ENCODE assay signal across 16 cellular contexts in genomic region chr6:130447374-130447773, GRCh38.
"Had no signal": no experiment of that assay in that cellular context is flagged by ENCODE, and none has a peak within 500 bp of the region (broad histone marks: within the 10 kb centered on the region; RNA-seq: fewer than 3 reads in every experiment).

No MANE protein-coding gene starts in this region.

- H3K4me1 ChIP-seq: body of pancreas, suprapubic skin had no signal

- H3K9me3 ChIP-seq: body of pancreas, suprapubic skin had no signal

- H3K36me3 ChIP-seq: suprapubic skin had no signal

- DNase-seq: activated CD4-positive, alpha-beta memory T cell treated with anti-CD3 and anti-CD28 coated beads, Interleukin-2, amount 10 ng/mL, durations not matched to agents 7 days and 5 days; activated CD4-positive, alpha-beta T cell treated with anti-CD3 and anti-CD28 coated beads for 36 hours; activated CD8-positive, alpha-beta memory T cell treated with anti-CD3 and anti-CD28 coated beads, Interleukin-2, amount 10 ng/mL, durations not matched to agents 7 days and 5 days; activated naive CD4-positive, alpha-beta T cell; activated naive CD8-positive, alpha-beta T cell treated with anti-CD3 and anti-CD28 coated beads for 36 hours; amygdala; body of pancreas; central memory CD4-positive, alpha-beta T cell; endodermal cell; immature natural killer cell; left ventricle myocardium superior; posterior cingulate gyrus; retina; stimulated activated naive CD8-positive, alpha-beta T cell treated with anti-CD3 and anti-CD28 coated beads, Interleukin-15, Interleukin-2, amounts not matched to agents 100 U/mL and 50 U/mL, for 24 hours; trophoblast cell had no signal

- H3K27ac ChIP-seq: body of pancreas, suprapubic skin had no signal

- H3K27me3 ChIP-seq: body of pancreas, suprapubic skin had no signal

- H3K4me3 ChIP-seq: body of pancreas, suprapubic skin had no signal
